In genomic region chr2:961786-962185, GRCh38 we compare ENCODE assay signal across 16 cellular contexts. TPM values are rescaled to one million over a fixed set of nuclear protein-coding genes. Genes with fewer than 3 reads are reported as not detected.
A peak's percentile ranks its signal among the peaks of the same experiment; 100 is the strongest.
DNase-seq lines count a peak whose midpoint lies in the region; ATAC-seq and TF ChIP-seq lines count a peak whose summit lies in the region.
"Had no signal": no experiment of that assay in that cellular context is flagged by ENCODE, and none has a peak within 500 bp of the region (broad histone marks: within the 10 kb centered on the region; RNA-seq: fewer than 3 reads in every experiment).

No MANE protein-coding gene starts in this region.

- peak overlapping the region; percentile 62 for H3K27ac Mint-ChIP-seq in activated naive CD8-positive, alpha-beta T cell
- no peak overlapping the region for H3K27ac Mint-ChIP-seq in activated naive CD8-positive, alpha-beta T cell treated with anti-CD3 and anti-CD28 coated beads for 36 hours
- H3K27ac Mint-ChIP-seq: B cell; CD8-positive, alpha-beta T cell; GM23338 had no signal

- intact Hi-C loops in esophagus muscularis mucosa (cut with DNase I) (no loop called here), sciatic nerve (cut with DNase I) (no loop called here)

- no peak for TF ChIP-seq EP300 in esophagus muscularis mucosa (IDR thresholded peaks at IDR 0.05)

- DNase-seq in activated naive CD8-positive, alpha-beta T cell treated with anti-CD3 and anti-CD28 coated beads for 36 hours: no peak
- DNase-seq in esophagus muscularis mucosa (ENCODE audit: extremely low spot score) (peak; percentile 78), sciatic nerve (ENCODE audit: low spot score) (no peak), foreskin melanocyte (no peak)
- DNase-seq: CD8-positive, alpha-beta T cell; COR-L47; DMS 273 treated with DMSO at 0.1 percent for 48 hours; DMS53; GF-D8; HCEC 1CT; IMR-90 had no signal

- no peaks in the 10 kb centered on the region for H3K9me3 Mint-ChIP-seq in activated naive CD8-positive, alpha-beta T cell (ENCODE audit: low read depth)
- H3K9me3 Mint-ChIP-seq in activated naive CD8-positive, alpha-beta T cell treated with anti-CD3 and anti-CD28 coated beads for 36 hours: no peaks in the 10 kb centered on the region
- H3K9me3 Mint-ChIP-seq: CD8-positive, alpha-beta T cell; GM23338 had no signal

- peaks cover 20% of the 10 kb centered on the region for H3K4me1 Mint-ChIP-seq in activated naive CD8-positive, alpha-beta T cell (ENCODE audit: low read depth)
- peaks cover 22% of the 10 kb centered on the region for H3K4me1 Mint-ChIP-seq in activated naive CD8-positive, alpha-beta T cell treated with anti-CD3 and anti-CD28 coated beads for 36 hours

- H3K36me3 ChIP-seq in esophagus muscularis mucosa: no peaks in the 10 kb centered on the region
- H3K36me3 ChIP-seq: BLaER1 treated with 17β-estradiol and CSF1 and Interleukin-3, amounts not matched to agents 10 nM and 100 nM had no signal

- H3K4me1 ChIP-seq in esophagus muscularis mucosa: no peaks in the 10 kb centered on the region

- H3K9me3 ChIP-seq in esophagus muscularis mucosa: no peaks in the 10 kb centered on the region

- TF ChIP-seq POLR2A in esophagus muscularis mucosa (IDR thresholded peaks at IDR 0.05; ENCODE audit: low read depth): no peak

- no peak overlapping the region for H3K27ac ChIP-seq in esophagus muscularis mucosa (replicated peaks in 1 of 4)
- H3K27ac ChIP-seq: BLaER1 treated with 17β-estradiol and CSF1 and Interleukin-3, amounts not matched to agents 10 nM and 100 nM had no signal

- peak; percentile 22 for ATAC-seq in sciatic nerve
- ATAC-seq in HG03571 (IDR thresholded peaks at IDR 0.05; ENCODE audit: unreplicated experiment): no peak
- ATAC-seq: CD8-positive, alpha-beta T cell; GM23338 had no signal

- H3K4me3 ChIP-seq in esophagus muscularis mucosa: no peak overlapping the region
- H3K4me3 ChIP-seq: BLaER1 treated with 17β-estradiol and CSF1 and Interleukin-3, amounts not matched to agents 10 nM and 100 nM; GM23338 had no signal

- H3K27me3 Mint-ChIP-seq in activated naive CD8-positive, alpha-beta T cell: no peaks in the 10 kb centered on the region
- H3K27me3 Mint-ChIP-seq in activated naive CD8-positive, alpha-beta T cell treated with anti-CD3 and anti-CD28 coated beads for 36 hours: no peaks in the 10 kb centered on the region

- H3K36me3 Mint-ChIP-seq in activated naive CD8-positive, alpha-beta T cell: no peaks in the 10 kb centered on the region
- H3K36me3 Mint-ChIP-seq in activated naive CD8-positive, alpha-beta T cell treated with anti-CD3 and anti-CD28 coated beads for 36 hours: no peaks in the 10 kb centered on the region
- H3K36me3 Mint-ChIP-seq: CD8-positive, alpha-beta T cell had no signal

- TF ChIP-seq CTCF in esophagus muscularis mucosa (IDR thresholded peaks at IDR 0.05): no peak

- peaks cover 0 to 15% (median 0%) of the 10 kb centered on the region in 4 donors for H3K27me3 ChIP-seq in esophagus muscularis mucosa
- H3K27me3 ChIP-seq: BLaER1 treated with 17β-estradiol and CSF1 and Interleukin-3, amounts not matched to agents 10 nM and 100 nM had no signal

- H3K4me3 Mint-ChIP-seq in activated naive CD8-positive, alpha-beta T cell: no peak overlapping the region
- H3K4me3 Mint-ChIP-seq in activated naive CD8-positive, alpha-beta T cell treated with anti-CD3 and anti-CD28 coated beads for 36 hours: no peak overlapping the region
- H3K4me3 Mint-ChIP-seq: B cell; CD8-positive, alpha-beta T cell; GM23338 had no signal

RNA-seq across cellular contexts. Expression of gene SNTG2, which starts 11.1 kb away (rescaled TPM):
- 1 to 10 TPM; 3.6 to 3.8 TPM for total RNA-seq in activated naive CD8-positive, alpha-beta T cell treated with anti-CD3 and anti-CD28 coated beads for 36 hours
- total RNA-seq in esophagus muscularis mucosa: 1 to 10 TPM; 3.3 to 7.4 (median 4.5) TPM
- total RNA-seq in sciatic nerve: 4.4 TPM
